Comparison of ENCODE assay signal across 8 cellular contexts in genomic region chr10:89419548-89419947, GRCh38. TPM values are rescaled to one million over a fixed set of nuclear protein-coding genes. Genes with fewer than 3 reads are reported as not detected.
DNase-seq lines count a peak whose midpoint lies in the region; ATAC-seq and TF ChIP-seq lines count a peak whose summit lies in the region.

No MANE protein-coding gene starts in this region.

- H3K9me3 Mint-ChIP-seq in brain (peaks cover 0 to 7% (median 4%) of the 10 kb centered on the region in 5 experiments), memory B cell (no peaks in the 10 kb centered on the region)

- POLR2A ChIA-PET in HEK293T (lab: Yijun Ruan, JAX): no interaction called here

- H3K36me3 Mint-ChIP-seq in brain (peaks cover 42% of the 10 kb centered on the region), memory B cell (peaks cover 18% of the 10 kb centered on the region)

- peak in 1 of 2 experiments; percentile 55 for TF ChIP-seq CTCF in brain (conservative IDR thresholded peaks at IDR 0.05)

- H3K4me3 Mint-ChIP-seq in brain: peak overlapping the region; percentile 44 to 82 (median 72)
- no peak overlapping the region for H3K4me3 Mint-ChIP-seq in memory B cell

- H3K27me3 Mint-ChIP-seq in brain (no peaks in the 10 kb centered on the region), memory B cell (no peaks in the 10 kb centered on the region)

- H3K4me1 Mint-ChIP-seq in brain: peaks cover 54% of the 10 kb centered on the region
- peaks cover 29% of the 10 kb centered on the region for H3K4me1 Mint-ChIP-seq in memory B cell

- DNase-seq in D341Med (ENCODE audit: low spot score) (peak; percentile 35), HEK293T (ENCODE audit: extremely low spot score) (peak; percentile 20), memory B cell (ENCODE audit: low spot score in 2 of 2) (peak in 1 of 2 donors; percentile 36), SW480 (ENCODE audit: low spot score) (no peak), NCI-H748 (lab: John Stamatoyannopoulos, UW; ENCODE audit: unreplicated experiment) (no peak)

- H3K27ac Mint-ChIP-seq in brain: no peak overlapping the region
- H3K27ac Mint-ChIP-seq in memory B cell: no peak overlapping the region

- ATAC-seq in memory B cell (ENCODE audit: low read depth) (peak; percentile 34), HG03025 (IDR thresholded peaks at IDR 0.05; ENCODE audit: low FRiP score, unreplicated experiment) (no peak), HG02798 (IDR thresholded peaks at IDR 0.05; ENCODE audit: poor library complexity, unreplicated experiment) (no peak)

- CTCF ChIA-PET in HEK293T (lab: Yijun Ruan, JAX): interaction anchor here (1.0 to 1.3 kb wide), 2 partner anchors 117 to 202 kb away, joined by 4 read pairs; partner anchors contain the start of gene IFIT2

TF ChIP-seq in HEK293T, 16 proteins besides CTCF, POLR2A, EP300 and RAD21:
- no peak for TF ChIP-seq HDGF (IDR thresholded peaks at IDR 0.05; ENCODE audit: borderline replicate concordance)
- no peak for TF ChIP-seq SUZ12 (IDR thresholded peaks at IDR 0.05)
- TF ChIP-seq CTBP1 (IDR thresholded peaks at IDR 0.05; ENCODE audit: borderline replicate concordance): no peak
- TF ChIP-seq FOXA1 (IDR thresholded peaks at IDR 0.05): no peak

RNA-seq across cellular contexts. Expression of gene IFIT5, which starts 5.2 kb away (rescaled TPM):
- polyA plus RNA-seq in brain (ENCODE audit: insufficient read depth, low read depth, low replicate concordance): 4.1 TPM

RNA-seq across cellular contexts. Expression of gene IFIT1, which starts 27.1 kb away (rescaled TPM):
- 15.9 TPM for polyA plus RNA-seq in brain (ENCODE audit: insufficient read depth, low read depth, low replicate concordance)

RNA-seq across cellular contexts. Expression of gene IFIT1B, which starts 41.7 kb away (rescaled TPM):
- not detected for polyA plus RNA-seq in brain (ENCODE audit: insufficient read depth, low read depth, low replicate concordance)

Comparison
In these comparisons a context has a peak if more than half of its experiments do, and no peak if none do; other contexts are left out.
1. DNase-seq: peak in D341Med (single experiment) and HEK293T (single experiment); none in SW480 (single experiment) and NCI-H748 (single experiment).